ENCODE assay signal across 22 cellular contexts in the genomic region with DNA sequence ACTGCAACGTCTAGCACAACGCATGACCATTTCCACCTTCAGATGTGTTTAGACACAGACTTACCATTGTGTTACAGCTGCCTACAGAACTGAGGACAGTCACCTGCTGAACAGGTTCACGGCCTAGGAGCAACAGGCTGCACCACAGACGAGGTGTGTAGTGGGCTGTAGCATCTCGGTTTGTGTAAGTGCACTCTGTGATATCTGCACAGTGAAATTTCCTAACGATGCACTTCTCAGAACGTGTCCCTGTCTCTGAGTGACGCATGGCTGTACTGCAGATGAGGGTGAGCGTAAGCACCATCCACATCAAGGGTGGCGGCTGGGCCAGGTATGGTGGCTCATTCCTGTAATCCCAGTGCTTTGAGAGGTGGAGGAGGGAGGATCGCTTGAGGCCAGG. TPM values are rescaled to one million over a fixed set of nuclear protein-coding genes. Genes with fewer than 3 reads are reported as not detected.
A peak's percentile ranks its signal among the peaks of the same experiment; 100 is the strongest.
DNase-seq lines count a peak whose midpoint lies in the region; ATAC-seq, FAIRE-seq and TF ChIP-seq lines count a peak whose summit lies in the region.
"Had no signal": no experiment of that assay in that cellular context is flagged by ENCODE, and none has a peak within 500 bp of the region (broad histone marks: within the 10 kb centered on the region; RNA-seq: fewer than 3 reads in every experiment).

No MANE protein-coding gene starts in this region.

- no peak overlapping the region for H3K4me3 ChIP-seq in esophagus muscularis mucosa
- H3K4me3 ChIP-seq: A549, GM23248 had no signal

- WGBS in esophagus muscularis mucosa = 99% methylated on average over 11 of the region's 11 CpGs

- no peak overlapping the region for H3K4me3 Mint-ChIP-seq in WTC11
- H3K4me3 Mint-ChIP-seq: CD4-positive, CD25-positive, alpha-beta regulatory T cell; CD8-positive, alpha-beta T cell; H9; HFFc6 had no signal

- intact Hi-C loops in esophagus muscularis mucosa (cut with DNase I) = no loop called here

- no peaks in the 10 kb centered on the region for H3K27me3 Mint-ChIP-seq in WTC11 (ENCODE audit: low read depth)
- H3K27me3 Mint-ChIP-seq: CD4-positive, CD25-positive, alpha-beta regulatory T cell had no signal

- peak overlapping the region; percentile 9 for H3K27ac Mint-ChIP-seq in WTC11
- H3K27ac Mint-ChIP-seq: CD8-positive, alpha-beta T cell; HFFc6 had no signal

- H3K9me3 ChIP-seq in esophagus muscularis mucosa = no peaks in the 10 kb centered on the region
- H3K9me3 ChIP-seq: A549 had no signal

- no peak for TF ChIP-seq CTCF in WTC11 (IDR thresholded peaks at IDR 0.05)
- no peak for TF ChIP-seq CTCF in esophagus muscularis mucosa (IDR thresholded peaks at IDR 0.05)

- H3K4me1 Mint-ChIP-seq in WTC11 = 0 out of 2 replicates have a peak, but pooled peaks cover 3% of the 10 kb centered on the region

- TF ChIP-seq EP300 in esophagus muscularis mucosa (IDR thresholded peaks at IDR 0.05) = no peak

- DNase-seq in GM12891 (ENCODE audit: insufficient read length, low spot score) (no peak), WTC11 (ENCODE audit: low spot score) (no peak), esophagus muscularis mucosa (ENCODE audit: extremely low spot score) (peak; percentile 37), urothelium cell line (ENCODE audit: low spot score) (no peak), NCI-H510A treated with DMSO at 0.1 percent for 48 hours (lab: John Stamatoyannopoulos, UW) (no peak), AG08395 (ENCODE audit: low spot score) (no peak)
- DNase-seq: 8988T; ACHN; C1 segment of cervical spinal cord; Caco-2; CD4-positive, CD25-positive, alpha-beta regulatory T cell; CD8-positive, alpha-beta T cell; DMS153; DND-41; GM23248; H9; HFFc6 had no signal

- no peak for ATAC-seq in WTC11
- ATAC-seq in HG03442 (IDR thresholded peaks at IDR 0.05; ENCODE audit: unreplicated experiment) = no peak
- ATAC-seq: A549; CD8-positive, alpha-beta T cell; HCT116 had no signal

- FAIRE-seq in GM12891 (lab: Jason Lieb, UNC) (peak; percentile 13), urothelium cell line (lab: Jason Lieb, UNC) (peak; percentile 30)
- FAIRE-seq: A549, G401.6, GM19239 had no signal

- TF ChIP-seq POLR2A in GM12891 (IDR thresholded peaks at IDR 0.05; ENCODE audit: low read depth, low read length) = no peak
- TF ChIP-seq POLR2A in esophagus muscularis mucosa (IDR thresholded peaks at IDR 0.05; ENCODE audit: low read depth) = no peak

- H3K4me1 ChIP-seq in esophagus muscularis mucosa = no peaks in the 10 kb centered on the region
- H3K4me1 ChIP-seq: A549, Caco-2 had no signal

- H3K27ac ChIP-seq in esophagus muscularis mucosa (replicated peaks in 1 of 4) = no peak overlapping the region
- H3K27ac ChIP-seq: A549, GM23248 had no signal

- POLR2A ChIA-PET in WTC11 (lab: Charles Lee) = no interaction called here

- CTCF ChIA-PET in WTC11 (lab: Charles Lee) = no interaction called here

- no peaks in the 10 kb centered on the region for H3K9me3 Mint-ChIP-seq in WTC11
- H3K9me3 Mint-ChIP-seq: CD4-positive, CD25-positive, alpha-beta regulatory T cell; CD8-positive, alpha-beta T cell; H9; HFFc6 had no signal

- H3K36me3 Mint-ChIP-seq in WTC11 = peaks cover 70% of the 10 kb centered on the region

- H3K36me3 ChIP-seq in esophagus muscularis mucosa = peaks cover 25 to 78% (median 55%) of the 10 kb centered on the region in 4 donors

- H3K27me3 ChIP-seq in esophagus muscularis mucosa = no peaks in the 10 kb centered on the region

TF ChIP-seq in GM12891, 5 proteins besides CTCF, POLR2A, EP300 and RAD21:
- TF ChIP-seq SPI1 (IDR thresholded peaks at IDR 0.05; ENCODE audit: low read depth, low read length) (no peak), POLR2AphosphoS5 (IDR thresholded peaks at IDR 0.05; ENCODE audit: low read depth, low read length) (no peak), TAF1 (IDR thresholded peaks at IDR 0.05; ENCODE audit: low read depth, low read length) (no peak), POU2F2 (IDR thresholded peaks at IDR 0.05; ENCODE audit: low read depth, low read length) (no peak)

TF ChIP-seq in WTC11, 78 proteins besides CTCF, POLR2A, EP300 and RAD21 (continues in another document):
- TF ChIP-seq ZNF138 (CRISPR knock-in tag; conservative IDR thresholded peaks at IDR 0.05) (no peak), PREB (CRISPR knock-in tag; IDR thresholded peaks at IDR 0.05; ENCODE audit: borderline replicate concordance) (no peak), ATF2 (CRISPR knock-in tag; IDR thresholded peaks at IDR 0.05; ENCODE audit: borderline replicate concordance, low read depth) (no peak), CBFB (CRISPR knock-in tag; IDR thresholded peaks at IDR 0.05; ENCODE audit: low read depth) (no peak), ETV6 (CRISPR knock-in tag; IDR thresholded peaks at IDR 0.05) (no peak), ZNF317 (CRISPR knock-in tag; IDR thresholded peaks at IDR 0.05; ENCODE audit: borderline replicate concordance, low read depth) (no peak), FOXK1 (CRISPR knock-in tag; IDR thresholded peaks at IDR 0.05) (no peak), NFE2L1 (CRISPR knock-in tag; IDR thresholded peaks at IDR 0.05) (no peak), USF1 (CRISPR knock-in tag; IDR thresholded peaks at IDR 0.05) (no peak), E2F5 (CRISPR knock-in tag; IDR thresholded peaks at IDR 0.05) (no peak), PRRX2 (CRISPR knock-in tag; IDR thresholded peaks at IDR 0.05) (no peak), KAT7 (CRISPR knock-in tag; IDR thresholded peaks at IDR 0.05; ENCODE audit: borderline replicate concordance) (no peak), ZNF425 (CRISPR knock-in tag; conservative IDR thresholded peaks at IDR 0.05) (no peak)

RNA-seq across cellular contexts. Expression of gene DCUN1D2, which starts 15.2 kb away (rescaled TPM):
- 5.4 TPM for polyA plus RNA-seq in GM12891 (2012; ENCODE audit: low read depth, missing spikeins)
- total RNA-seq in WTC11 (2021) = 34.0 to 42.5 TPM (median 36.0 TPM) in 3 replicates
- total RNA-seq in esophagus muscularis mucosa = 10 to 100 TPM; 13.6 to 32.5 (median 24.5) TPM

RNA-seq across cellular contexts. Expression of gene ADPRHL1, which starts 22.0 kb away (rescaled TPM):
- polyA plus RNA-seq in GM12891 (2012; ENCODE audit: low read depth, missing spikeins) = 2.2 TPM
- 1.0 to 1.5 TPM (median 1.4 TPM) in 3 replicates for total RNA-seq in WTC11 (2021)
- total RNA-seq in esophagus muscularis mucosa = 10 to 100 TPM in 2 of 4 donors, 1 to 10 TPM in 2; 6.9 to 26.2 (median 11.0) TPM
